In genomic region chr3:62688812-62689211, GRCh38 we compare ENCODE assay signal across 26 cellular contexts.
DNase-seq lines count a peak whose midpoint lies in the region; ATAC-seq, FAIRE-seq and TF ChIP-seq lines count a peak whose summit lies in the region.
"Had no signal": no experiment of that assay in that cellular context is flagged by ENCODE, and none has a peak within 500 bp of the region (broad histone marks: within the 10 kb centered on the region; RNA-seq: fewer than 3 reads in every experiment).

No MANE protein-coding gene starts in this region.

- H3K79me2 ChIP-seq in keratinocyte (ENCODE audit: control insufficient read depth, insufficient read depth, low read length) = no peaks in the 10 kb centered on the region

- H2AFZ ChIP-seq in keratinocyte (ENCODE audit: control insufficient read depth, low read length) = no peak overlapping the region

- dilution Hi-C loops in keratinocyte (cut with MboI; ENCODE audit: extremely low pct_ligation_motif_present, low sequenced_read_pairs) = no loop called here

- no peak overlapping the region for H3K4me3 ChIP-seq in RWPE2 (ENCODE audit: severe bottlenecking)
- H3K4me3 ChIP-seq in WERI-Rb-1 (ENCODE audit: low read depth, low read length) = no peak overlapping the region
- no peak overlapping the region for H3K4me3 ChIP-seq in keratinocyte (ENCODE audit: control insufficient read depth in 2 of 3, extremely low read depth in 1 of 3, insufficient read depth in 2 of 3, low read depth in 1 of 3, low read length in 3 of 3)
- H3K4me3 ChIP-seq in stomach smooth muscle (ENCODE audit: low read length in 2 of 2) = no peak overlapping the region
- H3K4me3 ChIP-seq in right lobe of liver = no peak overlapping the region
- H3K4me3 ChIP-seq: BLaER1 treated with 17β-estradiol and CSF1 and Interleukin-3, amounts not matched to agents 10 nM and 100 nM; GM12878 had no signal

- H3K4me2 ChIP-seq in keratinocyte (ENCODE audit: control insufficient read depth, extremely low read depth, insufficient read depth, low read depth, low read length) = no peak overlapping the region
- H3K4me2 ChIP-seq: BLaER1 treated with 17β-estradiol and CSF1 and Interleukin-3, amounts not matched to agents 10 nM and 100 nM had no signal

- H3K36me3 ChIP-seq in RWPE2 (ENCODE audit: low read depth) = no peaks in the 10 kb centered on the region
- no peaks in the 10 kb centered on the region; the same call in 1 of the 2 replicates for H3K36me3 ChIP-seq in WERI-Rb-1
- H3K36me3 ChIP-seq in keratinocyte (ENCODE audit: control insufficient read depth in 2 of 2, extremely low read depth in 1 of 2, insufficient read depth in 2 of 2, low read length in 2 of 2) = no peaks in the 10 kb centered on the region
- no peaks in the 10 kb centered on the region for H3K36me3 ChIP-seq in stomach smooth muscle (ENCODE audit: control insufficient read depth in 2 of 2, insufficient read depth in 2 of 2, low read length in 2 of 2)
- H3K36me3 ChIP-seq in right lobe of liver = no peaks in the 10 kb centered on the region
- H3K36me3 ChIP-seq: BLaER1 treated with 17β-estradiol and CSF1 and Interleukin-3, amounts not matched to agents 10 nM and 100 nM had no signal

- peak; percentile 23 for FAIRE-seq in keratinocyte (lab: Jason Lieb, UNC)
- FAIRE-seq: A204.1, GM12878, GM12892, GM18507 had no signal

- H3K9ac ChIP-seq in keratinocyte (ENCODE audit: control insufficient read depth, extremely low read depth, insufficient read depth, low read length) (no peak overlapping the region), stomach smooth muscle (ENCODE audit: low read length in 2 of 2) (no peak overlapping the region)
- H3K9ac ChIP-seq: BLaER1 treated with 17β-estradiol and CSF1 and Interleukin-3, amounts not matched to agents 10 nM and 100 nM had no signal

- no peak for TF ChIP-seq POLR2A in right lobe of liver (IDR thresholded peaks at IDR 0.05)

- H3K4me1 ChIP-seq in RWPE2 (ENCODE audit: insufficient read depth, poor library complexity, severe bottlenecking) = peaks cover 32% of the 10 kb centered on the region
- peaks cover 22% of the 10 kb centered on the region for H3K4me1 ChIP-seq in keratinocyte (ENCODE audit: control insufficient read depth, extremely low read depth, insufficient read depth, low read length)
- peaks cover 4% of the 10 kb centered on the region for H3K4me1 ChIP-seq in stomach smooth muscle (ENCODE audit: control insufficient read depth, insufficient read depth, low read length)
- H3K4me1 ChIP-seq in right lobe of liver = no peaks in the 10 kb centered on the region

- peak overlapping the region; percentile 91 for H3K27ac ChIP-seq in RWPE2 (ENCODE audit: poor library complexity, severe bottlenecking)
- H3K27ac ChIP-seq in WERI-Rb-1 = peak overlapping the region; percentile 97
- H3K27ac ChIP-seq in keratinocyte (ENCODE audit: control insufficient read depth, insufficient read depth, low read length) = no peak overlapping the region
- H3K27ac ChIP-seq in stomach smooth muscle (ENCODE audit: low read length) = peak overlapping the region; percentile 12
- no peak overlapping the region for H3K27ac ChIP-seq in right lobe of liver
- H3K27ac ChIP-seq: BLaER1 treated with 17β-estradiol and CSF1 and Interleukin-3, amounts not matched to agents 10 nM and 100 nM; C4-2B had no signal

- H3K9me3 ChIP-seq in RWPE2 (ENCODE audit: severe bottlenecking) = no peaks in the 10 kb centered on the region
- no peaks in the 10 kb centered on the region for H3K9me3 ChIP-seq in WERI-Rb-1 (ENCODE audit: severe bottlenecking)
- no peaks in the 10 kb centered on the region for H3K9me3 ChIP-seq in keratinocyte (ENCODE audit: control insufficient read depth, low read depth, low read length)
- no peaks in the 10 kb centered on the region for H3K9me3 ChIP-seq in stomach smooth muscle (ENCODE audit: control insufficient read depth in 2 of 2, low read length in 2 of 2)
- H3K9me3 ChIP-seq in right lobe of liver = no peaks in the 10 kb centered on the region
- H3K9me3 ChIP-seq: BLaER1 treated with 17β-estradiol and CSF1 and Interleukin-3, amounts not matched to agents 10 nM and 100 nM had no signal

- ATAC-seq in RWPE2 (ENCODE audit: low read depth) = no peak
- ATAC-seq in right lobe of liver = no peak
- no peak for ATAC-seq in HG02884 (IDR thresholded peaks at IDR 0.05; ENCODE audit: unreplicated experiment)
- ATAC-seq: CD8-positive, alpha-beta T cell; GM12878 had no signal

- intact Hi-C loops in right lobe of liver (cut with DNase I) = no loop called here

- H4K20me1 ChIP-seq in keratinocyte (ENCODE audit: control insufficient read depth, extremely low read depth, insufficient read depth, low read length) = no peaks in the 10 kb centered on the region
- H4K20me1 ChIP-seq: BLaER1 treated with 17β-estradiol and CSF1 and Interleukin-3, amounts not matched to agents 10 nM and 100 nM had no signal

- WGBS in right lobe of liver (ENCODE audit: insufficient coverage, low coverage, low lambda C conversion rate, missing lambda C conversion rate) = 32% methylated on average over 2 of the region's 2 CpGs

- TF ChIP-seq CTCF in RWPE2 (IDR thresholded peaks at IDR 0.05; ENCODE audit: poor library complexity, severe bottlenecking) = no peak
- TF ChIP-seq CTCF in WERI-Rb-1 (IDR thresholded peaks at IDR 0.05; ENCODE audit: low read depth, low read length) = no peak
- no peak for TF ChIP-seq CTCF in keratinocyte (optimal IDR thresholded peaks at IDR 0.05 in 1 of 3, IDR thresholded peaks at IDR 0.05 in 1 of 3, conservative IDR thresholded peaks at IDR 0.05 in 1 of 3; ENCODE audit: extremely low read depth in 1 of 3, insufficient read depth in 2 of 3, low read length in 3 of 3)
- no peak for TF ChIP-seq CTCF in right lobe of liver (IDR thresholded peaks at IDR 0.05)

- H3K9me1 ChIP-seq in keratinocyte (ENCODE audit: control insufficient read depth, extremely low read depth, insufficient read depth, low read length) = no peaks in the 10 kb centered on the region

- H3K27me3 ChIP-seq in RWPE2 (ENCODE audit: insufficient read depth, poor library complexity, severe bottlenecking) = no peaks in the 10 kb centered on the region
- no peaks in the 10 kb centered on the region for H3K27me3 ChIP-seq in WERI-Rb-1 (ENCODE audit: insufficient read depth, low read depth, severe bottlenecking)
- H3K27me3 ChIP-seq in keratinocyte (ENCODE audit: control insufficient read depth, extremely low read depth, insufficient read depth, low read length) = no peaks in the 10 kb centered on the region
- H3K27me3 ChIP-seq in stomach smooth muscle (ENCODE audit: control insufficient read depth in 1 of 2, insufficient read depth in 2 of 2, low read length in 2 of 2) = no peaks in the 10 kb centered on the region
- no peaks in the 10 kb centered on the region for H3K27me3 ChIP-seq in right lobe of liver
- H3K27me3 ChIP-seq: BLaER1 treated with 17β-estradiol and CSF1 and Interleukin-3, amounts not matched to agents 10 nM and 100 nM had no signal

- DNase-seq in RWPE2 (ENCODE audit: low spot score) (no peak), WERI-Rb-1 (no peak), keratinocyte (ENCODE audit: low read depth, low spot score) (no peak), right lobe of liver (no peak), AG08395 (ENCODE audit: low spot score) (no peak), COLO668 (lab: John Stamatoyannopoulos, UW; ENCODE audit: unreplicated experiment) (no peak)
- DNase-seq: 8988T; ACHN; AML-193; CD4-positive, alpha-beta T cell; CD8-positive, alpha-beta T cell; COR-L47; DMS 273 treated with DMSO at 0.1 percent for 48 hours; DMS153; DMS53; DMS79; DND-41; GDM1 had no signal

Comparison
In these comparisons a context has a peak if more than half of its experiments do, and no peak if none do; other contexts are left out.
1. H3K27ac ChIP-seq: peak in RWPE2 (single experiment), WERI-Rb-1 (single experiment) and stomach smooth muscle (single experiment); none in keratinocyte (single experiment) and right lobe of liver (0 of 3).